Comparison of ENCODE assay signal across 8 cellular contexts in genomic region chrX:129786210-129786651, GRCh38. TPM values are rescaled to one million over a fixed set of nuclear protein-coding genes. Genes with fewer than 3 reads are reported as not detected.
DNase-seq lines count a peak whose midpoint lies in the region; ATAC-seq and TF ChIP-seq lines count a peak whose summit lies in the region.

No MANE protein-coding gene starts in this region.

- H3K27me3 ChIP-seq in sigmoid colon: no peaks in the 10 kb centered on the region

- no peak for TF ChIP-seq EP300 in sigmoid colon (IDR thresholded peaks at IDR 0.05)

- H3K4me3 ChIP-seq in sigmoid colon: no peak overlapping the region

- peak; percentile 78 for ATAC-seq in GM21423 (IDR thresholded peaks at IDR 0.05; ENCODE audit: unreplicated experiment)
- ATAC-seq in HG03558 (IDR thresholded peaks at IDR 0.05; ENCODE audit: extremely low read depth, unreplicated experiment): peak; percentile 79
- peak; percentile 14 for ATAC-seq in effector memory CD8-positive, alpha-beta T cell (replicated peaks)

- no peaks in the 10 kb centered on the region for H3K4me1 ChIP-seq in sigmoid colon

- TF ChIP-seq POLR2A in sigmoid colon (IDR thresholded peaks at IDR 0.05): no peak

- H3K9me3 ChIP-seq in sigmoid colon: no peaks in the 10 kb centered on the region

- DNase-seq in GM13977 (ENCODE audit: low spot score) (peak; percentile 60), sigmoid colon (no peak), NCI-H128 (lab: John Stamatoyannopoulos, UW; ENCODE audit: unreplicated experiment) (no peak), amniotic stem cell (lab: John Stamatoyannopoulos, UW) (no peak), NCI-H446 treated with DMSO at 0.1 percent for 48 hours (lab: John Stamatoyannopoulos, UW) (no peak)
- DNase-seq in effector memory CD8-positive, alpha-beta T cell: no peak

- H3K27ac Mint-ChIP-seq in effector memory CD8-positive, alpha-beta T cell: peak overlapping the region; percentile 91 to 95

- 33 to 60% methylated on average over 3 of the region's 3 CpGs for WGBS in sigmoid colon, 2 donors

- H3K27me3 Mint-ChIP-seq in effector memory CD8-positive, alpha-beta T cell: no peaks in the 10 kb centered on the region

- H3K36me3 ChIP-seq in sigmoid colon: no peaks in the 10 kb centered on the region

- H3K36me3 Mint-ChIP-seq in effector memory CD8-positive, alpha-beta T cell (ENCODE audit: insufficient read depth): peaks cover 90% of the 10 kb centered on the region

- H3K4me3 Mint-ChIP-seq in effector memory CD8-positive, alpha-beta T cell: peak overlapping the region; percentile 91 to 95

- peaks cover 38 to 44% of the 10 kb centered on the region in 2 donors for H3K4me1 Mint-ChIP-seq in effector memory CD8-positive, alpha-beta T cell (ENCODE audit: low read depth in 2 of 2)

- H3K9me3 Mint-ChIP-seq in effector memory CD8-positive, alpha-beta T cell: no peaks in the 10 kb centered on the region

- intact Hi-C loops in sigmoid colon (cut with DNase I): no loop called here

- in situ Hi-C loops in GM13977 (cut with MboI; ENCODE audit: low pct_unique_long_range_greater_than_20kb, low sequenced_read_pairs, unreplicated experiment): no loop called here

- H3K27ac ChIP-seq in sigmoid colon: no peak overlapping the region

- TF ChIP-seq CTCF in GM13977 (IDR thresholded peaks at IDR 0.05; ENCODE audit: extremely low read depth, insufficient read depth, missing control alignments) (no peak), sigmoid colon (IDR thresholded peaks at IDR 0.05) (no peak)

RNA-seq across cellular contexts. Expression of gene SASH3, which starts 6.5 kb away (rescaled TPM):
- 1 to 10 TPM; 1.7 to 8.7 (median 5.9) TPM for total RNA-seq in sigmoid colon
- polyA plus RNA-seq in sigmoid colon: 10 to 100 TPM in 2 of 3 donors, 1 to 10 TPM in 1; 6.2 to 48.3 (median 13.2) TPM

RNA-seq across cellular contexts. Expression of gene XPNPEP2, which starts 47.5 kb away (rescaled TPM):
- total RNA-seq in sigmoid colon: 10 to 100 TPM in 1 of 4 donors, 1 to 10 TPM in 3; 2.6 to 11.1 (median 4.7) TPM
- 1 to 10 TPM; 1.8 to 3.3 (median 2.5) TPM for polyA plus RNA-seq in sigmoid colon

RNA-seq across cellular contexts. Expression of gene ZDHHC9, which starts 57.5 kb away (rescaled TPM):
- 10 to 100 TPM in 3 of 4 donors, 1 to 10 TPM in 1; 9.3 to 18.1 (median 13.4) TPM for total RNA-seq in sigmoid colon
- polyA plus RNA-seq in sigmoid colon: 10 to 100 TPM in 1 of 3 donors, 1 to 10 TPM in 2; 6.6 to 18.0 (median 6.7) TPM

Comparison
In these comparisons a context has a peak if more than half of its experiments do, and no peak if none do; other contexts are left out.
1. ATAC-seq: peak in every context shown above with its lines; median percentile 79 in HG03558; 78 in GM21423; 14 in effector memory CD8-positive, alpha-beta T cell.